Comparison of ENCODE assay signal across 1 cellular context in genomic region chr16:3189869-3190268, GRCh38.
TF ChIP-seq lines count a peak whose summit lies in the region.

No MANE protein-coding gene starts in this region.

TF ChIP-seq in GM12878, 131 proteins besides CTCF, POLR2A, EP300 and RAD21:
- TF ChIP-seq NR2F1 (conservative IDR thresholded peaks at IDR 0.05) (no peak), SRF (IDR thresholded peaks at IDR 0.05; ENCODE audit: low read depth in 2 of 2, low read length in 2 of 2) (no peak), KLF5 (IDR thresholded peaks at IDR 0.05; ENCODE audit: partially characterized antibody) (no peak), FOS (IDR thresholded peaks at IDR 0.05; ENCODE audit: borderline replicate concordance, extremely low read depth, insufficient read length) (no peak), CHD1 (IDR thresholded peaks at IDR 0.05; ENCODE audit: low read depth, low read length) (no peak)
